ENCODE assay signal across 1 cellular context in genomic region chr20:23652926-23653325, GRCh38.
A peak's percentile ranks its signal among the peaks of the same experiment; 100 is the strongest.
TF ChIP-seq lines count a peak whose summit lies in the region.

No MANE protein-coding gene starts in this region.

TF ChIP-seq in HepG2, 621 proteins besides CTCF, POLR2A, EP300 and RAD21 (continued from another document and continues in another):
- TF ChIP-seq REST (IDR thresholded peaks at IDR 0.05; ENCODE audit: borderline replicate concordance in 1 of 2, low read depth in 1 of 2, low read length in 2 of 2) = no peak
- no peak for TF ChIP-seq ZGPAT (CRISPR knock-in tag; IDR thresholded peaks at IDR 0.05)
- no peak for TF ChIP-seq TARDBP (CRISPR knock-in tag; IDR thresholded peaks at IDR 0.05)
- TF ChIP-seq KAT2B (IDR thresholded peaks at IDR 0.05; ENCODE audit: borderline replicate concordance, low read depth, low read length) = no peak
- TF ChIP-seq ZNF777 (CRISPR knock-in tag; IDR thresholded peaks at IDR 0.05) = no peak
- TF ChIP-seq ZSCAN30 (CRISPR knock-in tag; IDR thresholded peaks at IDR 0.05) = no peak
- 0 out of 2 replicates have a peak, but pooled peaks have one; percentile 64 for TF ChIP-seq DZIP1 (CRISPR knock-in tag; IDR thresholded peaks at IDR 0.05)
- TF ChIP-seq ELF4 (CRISPR knock-in tag; IDR thresholded peaks at IDR 0.05; ENCODE audit: borderline replicate concordance) = no peak
- TF ChIP-seq ATF4 (CRISPR knock-in tag; IDR thresholded peaks at IDR 0.05) = no peak
- no peak for TF ChIP-seq NFE2L1 (CRISPR knock-in tag; IDR thresholded peaks at IDR 0.05; ENCODE audit: borderline replicate concordance)
- TF ChIP-seq RERE (CRISPR knock-in tag; IDR thresholded peaks at IDR 0.05; ENCODE audit: low read depth) = no peak
- TF ChIP-seq ZMYM3 (CRISPR knock-in tag; IDR thresholded peaks at IDR 0.05) = no peak
- TF ChIP-seq KIAA2018 (CRISPR knock-in tag; IDR thresholded peaks at IDR 0.05; ENCODE audit: borderline replicate concordance) = no peak
- 0 out of 2 replicates have a peak, but pooled peaks have one; percentile 31 for TF ChIP-seq ZFP91 (CRISPR knock-in tag; IDR thresholded peaks at IDR 0.05; ENCODE audit: borderline replicate concordance)
- no peak for TF ChIP-seq REXO4 (CRISPR knock-in tag; IDR thresholded peaks at IDR 0.05; ENCODE audit: borderline replicate concordance)
- TF ChIP-seq PRDM4 (CRISPR knock-in tag; IDR thresholded peaks at IDR 0.05; ENCODE audit: borderline replicate concordance) = no peak
- no peak for TF ChIP-seq NR0B2 (CRISPR knock-in tag; IDR thresholded peaks at IDR 0.05)
- TF ChIP-seq REL (CRISPR knock-in tag; conservative IDR thresholded peaks at IDR 0.05) = no peak
- no peak for TF ChIP-seq ETV5 (CRISPR knock-in tag; IDR thresholded peaks at IDR 0.05; ENCODE audit: borderline replicate concordance)
- 0 out of 2 replicates have a peak, but pooled peaks have one; percentile 24 for TF ChIP-seq HIVEP1 (CRISPR knock-in tag; IDR thresholded peaks at IDR 0.05)
